1 cellular context compared by ENCODE assay signal in genomic region chr6:41920921-41921711, GRCh38.
TF ChIP-seq lines count a peak whose summit lies in the region.

BYSL (plus strand) TSS chr6:41921499; CDS start chr6:41921563, 64 bp downstream.
MED20 (minus strand) TSS chr6:41921139; CDS start chr6:41921018, 121 bp downstream.

TF ChIP-seq in HepG2, 621 proteins besides CTCF, POLR2A, EP300 and RAD21 (continued from another document and continues in another):
- TF ChIP-seq PRDM4 (CRISPR knock-in tag; IDR thresholded peaks at IDR 0.05; ENCODE audit: borderline replicate concordance) = no peak
- peak; percentile 89; the same call in 1 of the 2 replicates for TF ChIP-seq ZBTB25 (CRISPR knock-in tag; IDR thresholded peaks at IDR 0.05)
- TF ChIP-seq ATF7-NPFF (CRISPR knock-in tag; IDR thresholded peaks at IDR 0.05; ENCODE audit: low read depth) = 0 out of 2 replicates have a peak, but pooled peaks have one; percentile 47
- no peak for TF ChIP-seq CERS6 (CRISPR knock-in tag; IDR thresholded peaks at IDR 0.05)
- TF ChIP-seq ATF2 (CRISPR knock-in tag; IDR thresholded peaks at IDR 0.05) = peak; percentile 84; the same call in 1 of the 2 replicates
- peak; percentile 73; the same call in 1 of the 2 replicates for TF ChIP-seq ZNF296 (CRISPR knock-in tag; conservative IDR thresholded peaks at IDR 0.05)
- no peak for TF ChIP-seq MLX (CRISPR knock-in tag; IDR thresholded peaks at IDR 0.05)
- TF ChIP-seq PRDM10 (CRISPR knock-in tag; IDR thresholded peaks at IDR 0.05; ENCODE audit: low read depth) = no peak; the same call in 1 of the 2 replicates
- TF ChIP-seq KIAA2018 (CRISPR knock-in tag; IDR thresholded peaks at IDR 0.05; ENCODE audit: borderline replicate concordance) = peak; percentile 94
- peak; percentile 85 for TF ChIP-seq RBFOX2 (IDR thresholded peaks at IDR 0.05; ENCODE audit: low read depth, low read length)
- peak; percentile 67 for TF ChIP-seq MED1 (CRISPR knock-in tag; IDR thresholded peaks at IDR 0.05)
- no peak for TF ChIP-seq SOX6 (IDR thresholded peaks at IDR 0.05)
- peak; percentile 74 for TF ChIP-seq SOX6 (CRISPR knock-in tag; IDR thresholded peaks at IDR 0.05)
- peak; percentile 92; the same call in 1 of the 2 replicates for TF ChIP-seq ZNF275 (CRISPR knock-in tag; IDR thresholded peaks at IDR 0.05; ENCODE audit: borderline replicate concordance)
- TF ChIP-seq ZBTB10 (CRISPR knock-in tag; IDR thresholded peaks at IDR 0.05; ENCODE audit: borderline replicate concordance) = 0 out of 2 replicates have a peak, but pooled peaks have one; percentile 50
- peak; percentile 43; the same call in 1 of the 2 replicates for TF ChIP-seq TAF1 (CRISPR knock-in tag; IDR thresholded peaks at IDR 0.05)
